1 cellular context compared by ENCODE assay signal in genomic region chr3:114706591-114707224, GRCh38.
TF ChIP-seq lines count a peak whose summit lies in the region.

No MANE protein-coding gene starts in this region.

TF ChIP-seq in HepG2, 621 proteins besides CTCF, POLR2A, EP300 and RAD21 (continued from another document and continues in another):
- TF ChIP-seq ARID5B (CRISPR knock-in tag; IDR thresholded peaks at IDR 0.05) = peak; percentile 99
- peak; percentile 70 for TF ChIP-seq TBL1XR1 (IDR thresholded peaks at IDR 0.05; ENCODE audit: borderline replicate concordance, low read length, partially characterized antibody)
- TF ChIP-seq NFYC (CRISPR knock-in tag; IDR thresholded peaks at IDR 0.05) = no peak
- TF ChIP-seq THAP8 (CRISPR knock-in tag; IDR thresholded peaks at IDR 0.05; ENCODE audit: borderline replicate concordance) = no peak
- peak; percentile 96 for TF ChIP-seq NR2F6 (IDR thresholded peaks at IDR 0.05)
- TF ChIP-seq NR2F6 (CRISPR knock-in tag; IDR thresholded peaks at IDR 0.05) = peak; percentile 97
- TF ChIP-seq ZNF383 (CRISPR knock-in tag; IDR thresholded peaks at IDR 0.05; ENCODE audit: borderline replicate concordance) = no peak
- peak; percentile 87; the same call in 1 of the 2 replicates for TF ChIP-seq FOXJ3 (CRISPR knock-in tag; IDR thresholded peaks at IDR 0.05; ENCODE audit: borderline replicate concordance)
- TF ChIP-seq REXO4 (CRISPR knock-in tag; IDR thresholded peaks at IDR 0.05; ENCODE audit: borderline replicate concordance) = no peak
- TF ChIP-seq U2AF1 (optimal IDR thresholded peaks at IDR 0.05; ENCODE audit: low read depth, low read length) = no peak
- no peak for TF ChIP-seq GLI4 (CRISPR knock-in tag; IDR thresholded peaks at IDR 0.05; ENCODE audit: borderline replicate concordance)
- no peak for TF ChIP-seq ZNF263 (CRISPR knock-in tag; IDR thresholded peaks at IDR 0.05)
- 0 out of 2 replicates have a peak, but pooled peaks have one; percentile 40 for TF ChIP-seq PHF21A (CRISPR knock-in tag; IDR thresholded peaks at IDR 0.05)
- TF ChIP-seq HNF4A (CRISPR knock-in tag; IDR thresholded peaks at IDR 0.05) = peak; percentile 81
- peak; percentile 76 for TF ChIP-seq HDAC1 (CRISPR knock-in tag; IDR thresholded peaks at IDR 0.05)
- peak; percentile 70 for TF ChIP-seq TEAD3 (CRISPR knock-in tag; optimal IDR thresholded peaks at IDR 0.05; ENCODE audit: borderline replicate concordance)
- peak; percentile 84 for TF ChIP-seq PPARG (CRISPR knock-in tag; conservative IDR thresholded peaks at IDR 0.05)
- TF ChIP-seq ZNF891 (CRISPR knock-in tag; IDR thresholded peaks at IDR 0.05) = no peak
- no peak for TF ChIP-seq MLLT10 (CRISPR knock-in tag; IDR thresholded peaks at IDR 0.05)
- no peak for TF ChIP-seq TIGD3 (CRISPR knock-in tag; IDR thresholded peaks at IDR 0.05; ENCODE audit: borderline replicate concordance)
- 0 out of 2 replicates have a peak, but pooled peaks have one; percentile 28 for TF ChIP-seq TFE3 (CRISPR knock-in tag; IDR thresholded peaks at IDR 0.05)
- no peak for TF ChIP-seq ZBTB4 (CRISPR knock-in tag; IDR thresholded peaks at IDR 0.05; ENCODE audit: borderline replicate concordance)
- TF ChIP-seq E2F1 (CRISPR knock-in tag; IDR thresholded peaks at IDR 0.05) = no peak
- TF ChIP-seq ZNF512B (CRISPR knock-in tag; IDR thresholded peaks at IDR 0.05; ENCODE audit: borderline replicate concordance) = no peak
- no peak for TF ChIP-seq SIN3B (IDR thresholded peaks at IDR 0.05; ENCODE audit: low read length)
- TF ChIP-seq ZNF251 (CRISPR knock-in tag; IDR thresholded peaks at IDR 0.05) = no peak
- TF ChIP-seq UBTF (CRISPR knock-in tag; IDR thresholded peaks at IDR 0.05) = no peak
- TF ChIP-seq ZNF12 (CRISPR knock-in tag; IDR thresholded peaks at IDR 0.05) = peak; percentile 72; the same call in 1 of the 2 replicates
- TF ChIP-seq BHLHE40 (IDR thresholded peaks at IDR 0.05; ENCODE audit: low read length) = peak; percentile 74
- TF ChIP-seq ZFYVE20 (CRISPR knock-in tag; IDR thresholded peaks at IDR 0.05; ENCODE audit: borderline replicate concordance, low read depth) = no peak
- no peak for TF ChIP-seq ZNF350 (CRISPR knock-in tag; IDR thresholded peaks at IDR 0.05; ENCODE audit: borderline replicate concordance, low read depth)
- no peak for TF ChIP-seq HINFP (CRISPR knock-in tag; IDR thresholded peaks at IDR 0.05; ENCODE audit: low read depth)
- TF ChIP-seq ZNF34 (CRISPR knock-in tag; IDR thresholded peaks at IDR 0.05; ENCODE audit: borderline replicate concordance) = no peak
- no peak for TF ChIP-seq CHD2 (IDR thresholded peaks at IDR 0.05; ENCODE audit: low read depth, low read length)
- no peak for TF ChIP-seq CREB3 (CRISPR knock-in tag; IDR thresholded peaks at IDR 0.05)
- no peak for TF ChIP-seq ZBTB7A (CRISPR knock-in tag; IDR thresholded peaks at IDR 0.05)
- 0 out of 2 replicates have a peak, but pooled peaks have one; percentile 22 for TF ChIP-seq ZMAT3 (CRISPR knock-in tag; conservative IDR thresholded peaks at IDR 0.05)
- no peak for TF ChIP-seq DBP (CRISPR knock-in tag; IDR thresholded peaks at IDR 0.05; ENCODE audit: not compliant biosample characterization)
- TF ChIP-seq ETV6 (CRISPR knock-in tag; conservative IDR thresholded peaks at IDR 0.05) = no peak
